In genomic region chr22:29306175-29306829, GRCh38 we compare ENCODE assay signal across 8 cellular contexts. TPM values are rescaled to one million over a fixed set of nuclear protein-coding genes. Genes with fewer than 3 reads are reported as not detected.
DNase-seq lines count a peak whose midpoint lies in the region; ATAC-seq, FAIRE-seq and TF ChIP-seq lines count a peak whose summit lies in the region.

Gene GAS2L1 (plus strand): TSS chr22:29306650. CDS start chr22:29308106, 1,456 bp downstream.

- H3K9me3 Mint-ChIP-seq in activated naive CD4-positive, alpha-beta T cell treated with anti-CD3 and anti-CD28 coated beads, Interleukin-2, amount 10 ng/mL, durations not matched to agents 7 days and 5 days, result no peaks in the 10 kb centered on the region
- H3K9me3 Mint-ChIP-seq in natural killer cell treated with Interleukin-12 subunit alpha and Interleukin-12 subunit beta and Interleukin-15 and Interleukin-18, amount 100 ng/mL, for 72 hours, result no peaks in the 10 kb centered on the region

- H3K4me1 Mint-ChIP-seq in activated naive CD4-positive, alpha-beta T cell treated with anti-CD3 and anti-CD28 coated beads, Interleukin-2, amount 10 ng/mL, durations not matched to agents 7 days and 5 days, result peaks cover 42% of the 10 kb centered on the region
- H3K4me1 Mint-ChIP-seq in natural killer cell treated with Interleukin-12 subunit alpha and Interleukin-12 subunit beta and Interleukin-15 and Interleukin-18, amount 100 ng/mL, for 72 hours (ENCODE audit: low read depth in 2 of 2), result peaks cover 0 to 21% of the 10 kb centered on the region in 2 donors

- H3K27me3 Mint-ChIP-seq in activated naive CD4-positive, alpha-beta T cell treated with anti-CD3 and anti-CD28 coated beads, Interleukin-2, amount 10 ng/mL, durations not matched to agents 7 days and 5 days, result peaks cover 56% of the 10 kb centered on the region
- peaks cover 9 to 11% of the 10 kb centered on the region in 2 donors for H3K27me3 Mint-ChIP-seq in natural killer cell treated with Interleukin-12 subunit alpha and Interleukin-12 subunit beta and Interleukin-15 and Interleukin-18, amount 100 ng/mL, for 72 hours

- FAIRE-seq in H54 (lab: Jason Lieb, UNC), result no peak
- peak; percentile 95 for FAIRE-seq in urothelium cell line (lab: Jason Lieb, UNC)
- FAIRE-seq in GM19239 (lab: Jason Lieb, UNC), result no peak

- peak; percentile 46 to 47 for ATAC-seq in natural killer cell treated with Interleukin-12 subunit alpha and Interleukin-12 subunit beta and Interleukin-15 and Interleukin-18, amount 100 ng/mL, for 72 hours

- peak within 1 kb of the TSS; percentile 84 for H3K4me3 Mint-ChIP-seq in activated naive CD4-positive, alpha-beta T cell treated with anti-CD3 and anti-CD28 coated beads, Interleukin-2, amount 10 ng/mL, durations not matched to agents 7 days and 5 days
- H3K4me3 Mint-ChIP-seq in natural killer cell treated with Interleukin-12 subunit alpha and Interleukin-12 subunit beta and Interleukin-15 and Interleukin-18, amount 100 ng/mL, for 72 hours, result peak within 1 kb of the TSS; percentile 72

- DNase-seq in C1 segment of cervical spinal cord (lab: John Stamatoyannopoulos, UW) (peak in 12 of 14 donors; percentile 42 to 78 (median 56)), H54 (ENCODE audit: insufficient read length, low spot score) (peak; percentile 83), NOMO-1 treated with DMSO at 0.1 percent for 48 hours (lab: John Stamatoyannopoulos, UW; ENCODE audit: unreplicated experiment) (peak; percentile 57), foreskin melanocyte (peak; percentile 81), urothelium cell line (ENCODE audit: low spot score) (peak; percentile 97), GM19239 (ENCODE audit: insufficient read length, low spot score) (no peak)
- peak; percentile 72 for DNase-seq in activated naive CD4-positive, alpha-beta T cell treated with anti-CD3 and anti-CD28 coated beads, Interleukin-2, amount 10 ng/mL, durations not matched to agents 7 days and 5 days
- no peak for DNase-seq in natural killer cell treated with Interleukin-12 subunit alpha and Interleukin-12 subunit beta and Interleukin-15 and Interleukin-18, amount 100 ng/mL, for 72 hours (ENCODE audit: low spot score)

- H3K27ac Mint-ChIP-seq in activated naive CD4-positive, alpha-beta T cell treated with anti-CD3 and anti-CD28 coated beads, Interleukin-2, amount 10 ng/mL, durations not matched to agents 7 days and 5 days, result no peak within 1 kb of the TSS
- H3K27ac Mint-ChIP-seq in natural killer cell treated with Interleukin-12 subunit alpha and Interleukin-12 subunit beta and Interleukin-15 and Interleukin-18, amount 100 ng/mL, for 72 hours, result no peak within 1 kb of the TSS

- peaks cover 3% of the 10 kb centered on the region for H3K36me3 Mint-ChIP-seq in activated naive CD4-positive, alpha-beta T cell treated with anti-CD3 and anti-CD28 coated beads, Interleukin-2, amount 10 ng/mL, durations not matched to agents 7 days and 5 days
- H3K36me3 Mint-ChIP-seq in natural killer cell treated with Interleukin-12 subunit alpha and Interleukin-12 subunit beta and Interleukin-15 and Interleukin-18, amount 100 ng/mL, for 72 hours, result no peaks in the 10 kb centered on the region

- no peak; the same call in 1 of the 2 replicates for TF ChIP-seq POLR2A in H54 (IDR thresholded peaks at IDR 0.05; ENCODE audit: low read depth, low read length)

- CTCF ChIA-PET in activated naive CD4-positive, alpha-beta T cell treated with anti-CD3 and anti-CD28 coated beads, Interleukin-2, amount 10 ng/mL, durations not matched to agents 7 days and 5 days (lab: Charles Lee), result interaction anchor here (1.1 kb wide), 1 partner anchor 27 kb away, joined by 3 read pairs; no protein-coding TSS in a partner anchor

RNA-seq across cellular contexts. Expression of gene GAS2L1, which starts in this region (rescaled TPM):
- total RNA-seq in natural killer cell treated with Interleukin-12 subunit alpha and Interleukin-12 subunit beta and Interleukin-15 and Interleukin-18, amount 100 ng/mL, for 72 hours, result under 1 TPM in 1 of 2 donors, not detected in 1; 0.43 TPM

Comparison
In these comparisons a context has a peak if more than half of its experiments do, and no peak if none do; other contexts are left out.
1. Peak in ATAC-seq in natural killer cell treated with Interleukin-12 subunit alpha and Interleukin-12 subunit beta and Interleukin-15 and Interleukin-18, amount 100 ng/mL, for 72 hours; RNA of the gene not detected or under 1 TPM.
2. DNase-seq: peak in C1 segment of cervical spinal cord (12 of 14), H54 (single experiment), NOMO-1 treated with DMSO at 0.1 percent for 48 hours (single experiment), activated naive CD4-positive, alpha-beta T cell treated with anti-CD3 and anti-CD28 coated beads, Interleukin-2, amount 10 ng/mL, durations not matched to agents 7 days and 5 days (single experiment), foreskin melanocyte (single experiment) and urothelium cell line (single experiment); none in natural killer cell treated with Interleukin-12 subunit alpha and Interleukin-12 subunit beta and Interleukin-15 and Interleukin-18, amount 100 ng/mL, for 72 hours (single experiment) and GM19239 (single experiment).